ENCODE assay signal across 28 cellular contexts in the genomic region with DNA sequence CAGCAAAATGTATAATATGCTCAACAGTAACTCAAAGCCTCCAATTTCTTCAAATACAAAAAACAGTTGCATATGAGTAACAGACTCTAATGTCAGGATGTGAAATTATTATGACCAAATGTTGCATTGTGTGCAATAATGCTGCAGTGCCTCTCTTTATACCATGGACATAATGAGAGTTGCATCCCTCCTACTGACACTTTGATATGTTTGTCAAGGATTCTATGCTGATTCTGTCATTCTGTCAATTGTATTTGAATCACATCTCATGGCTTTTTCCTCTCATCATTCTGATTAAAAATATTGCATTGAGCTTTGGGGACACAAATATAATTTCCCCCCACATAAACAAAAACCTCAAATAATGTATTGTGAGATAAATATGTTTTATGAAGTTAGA.
"Had no signal": no experiment of that assay in that cellular context is flagged by ENCODE, and none has a peak within 500 bp of the region (broad histone marks: within the 10 kb centered on the region; RNA-seq: fewer than 3 reads in every experiment).

No MANE protein-coding gene starts in this region.

- H3K27ac ChIP-seq: stomach, suprapubic skin, thoracic aorta, thyroid gland, tibial artery, tibial nerve, transverse colon, upper lobe of left lung, upper lobe of right lung, uterus, vagina had no signal

- DNase-seq: stimulated activated CD4-positive, alpha-beta T cell treated with anti-CD3 and anti-CD28 coated beads, Interleukin-2, amount 100 ng/mL, for 48 hours; stimulated activated CD4-positive, alpha-beta T cell treated with anti-CD3 and anti-CD28 coated beads, Interleukin-4, amount 100 ng/mL, for 1 hour; stimulated activated CD4-positive, alpha-beta T cell treated with anti-CD3 and anti-CD28 coated beads, Interleukin-4, amount 100 ng/mL, for 24 hours; stimulated activated CD4-positive, alpha-beta T cell treated with anti-CD3 and anti-CD28 coated beads, Interleukin-4, amount 100 ng/mL, for 4 hours; stimulated activated CD8-positive, alpha-beta memory T cell treated with anti-CD3 and anti-CD28 coated beads, Interleukin-4, amount 100 ng/mL, for 48 hours; stimulated activated naive B cell treated with anti-CD40 and anti-IgM and Interleukin-4, amounts not matched to agents 10 μg/mL and 1 μg/mL and 100 μg/mL, for 72 hours; stimulated activated naive CD4-positive, alpha-beta T cell; stimulated activated naive CD4-positive, alpha-beta T cell treated with Interleukin-2 at 50 U/mL for 16 hours; stimulated activated naive CD8-positive, alpha-beta T cell treated with anti-CD3 and anti-CD28 coated beads, Interleukin-15, amount 100 ng/mL, for 72 hours; stimulated activated naive CD8-positive, alpha-beta T cell treated with anti-CD3 and anti-CD28 coated beads, Interleukin-15, Interleukin-2, amounts not matched to agents 100 U/mL and 50 U/mL, for 24 hours; stomach; substantia nigra; testis; thyroid gland; tibial artery; transverse colon; trophoblast cell; upper lobe of left lung; upper lobe of right lung; uterus had no signal

- ATAC-seq: stimulated activated memory B cell treated with anti-CD40 and anti-IgM and Interleukin-4, amounts not matched to agents 10 μg/mL and 1 μg/mL and 100 μg/mL, for 72 hours; stimulated activated naive B cell treated with anti-CD40 and anti-IgM and Interleukin-4, amounts not matched to agents 10 μg/mL and 1 μg/mL and 100 μg/mL, for 72 hours; stimulated activated naive CD8-positive, alpha-beta T cell treated with anti-CD3 and anti-CD28 coated beads, Interleukin-15, amount 100 ng/mL, for 72 hours; stimulated activated naive CD8-positive, alpha-beta T cell treated with anti-CD3 and anti-CD28 coated beads, Interleukin-15, Interleukin-2, amounts not matched to agents 100 U/mL and 50 U/mL, for 24 hours; upper lobe of right lung had no signal

- H3K27me3 ChIP-seq: stomach, suprapubic skin, testis, thyroid gland, tibial artery, tibial nerve, transverse colon, upper lobe of left lung, upper lobe of right lung, uterus, vagina had no signal

- H3K4me3 ChIP-seq: stomach, suprapubic skin, testis, thoracic aorta, thyroid gland, tibial artery, tibial nerve, transverse colon, upper lobe of left lung, upper lobe of right lung, uterus, vagina had no signal

- H3K4me1 Mint-ChIP-seq: stimulated activated effector memory CD8-positive, alpha-beta T cell treated with anti-CD3 and anti-CD28 coated beads, Interleukin-12 subunit alpha, Interleukin-12 subunit beta, amount 100 ng/mL, for 72 hours; stimulated activated memory B cell treated with anti-CD40 and anti-IgM and Interleukin-4, amounts not matched to agents 10 μg/mL and 1 μg/mL and 100 μg/mL, for 72 hours; stimulated activated naive B cell treated with anti-CD40 and anti-IgM and Interleukin-4, amounts not matched to agents 10 μg/mL and 1 μg/mL and 100 μg/mL, for 72 hours; stimulated activated naive CD8-positive, alpha-beta T cell treated with anti-CD3 and anti-CD28 coated beads, Interleukin-15, amount 100 ng/mL, for 72 hours had no signal

- H3K4me1 ChIP-seq: stomach, suprapubic skin, thyroid gland, tibial artery, tibial nerve, transverse colon, upper lobe of left lung, upper lobe of right lung, uterus, vagina had no signal

- H3K9me3 Mint-ChIP-seq: stimulated activated effector memory CD8-positive, alpha-beta T cell treated with anti-CD3 and anti-CD28 coated beads, Interleukin-12 subunit alpha, Interleukin-12 subunit beta, amount 100 ng/mL, for 72 hours; stimulated activated memory B cell treated with anti-CD40 and anti-IgM and Interleukin-4, amounts not matched to agents 10 μg/mL and 1 μg/mL and 100 μg/mL, for 72 hours; stimulated activated naive B cell treated with anti-CD40 and anti-IgM and Interleukin-4, amounts not matched to agents 10 μg/mL and 1 μg/mL and 100 μg/mL, for 72 hours; stimulated activated naive CD8-positive, alpha-beta T cell treated with anti-CD3 and anti-CD28 coated beads, Interleukin-15, amount 100 ng/mL, for 72 hours; stimulated activated naive CD8-positive, alpha-beta T cell treated with anti-CD3 and anti-CD28 coated beads, Interleukin-15, Interleukin-2, amounts not matched to agents 100 ng/mL and 50 ng/mL, for 24 hours; type B pancreatic cell had no signal

- H3K4me3 Mint-ChIP-seq: stimulated activated effector memory CD8-positive, alpha-beta T cell treated with anti-CD3 and anti-CD28 coated beads, Interleukin-12 subunit alpha, Interleukin-12 subunit beta, amount 100 ng/mL, for 72 hours; stimulated activated memory B cell treated with anti-CD40 and anti-IgM and Interleukin-4, amounts not matched to agents 10 μg/mL and 1 μg/mL and 100 μg/mL, for 72 hours; stimulated activated naive B cell treated with anti-CD40 and anti-IgM and Interleukin-4, amounts not matched to agents 10 μg/mL and 1 μg/mL and 100 μg/mL, for 72 hours; stimulated activated naive CD8-positive, alpha-beta T cell treated with anti-CD3 and anti-CD28 coated beads, Interleukin-15, amount 100 ng/mL, for 72 hours; stimulated activated naive CD8-positive, alpha-beta T cell treated with anti-CD3 and anti-CD28 coated beads, Interleukin-15, Interleukin-2, amounts not matched to agents 100 ng/mL and 50 ng/mL, for 24 hours; type B pancreatic cell had no signal

- H3K27ac Mint-ChIP-seq: stimulated activated effector memory CD8-positive, alpha-beta T cell treated with anti-CD3 and anti-CD28 coated beads, Interleukin-12 subunit alpha, Interleukin-12 subunit beta, amount 100 ng/mL, for 72 hours; stimulated activated memory B cell treated with anti-CD40 and anti-IgM and Interleukin-4, amounts not matched to agents 10 μg/mL and 1 μg/mL and 100 μg/mL, for 72 hours; stimulated activated naive B cell treated with anti-CD40 and anti-IgM and Interleukin-4, amounts not matched to agents 10 μg/mL and 1 μg/mL and 100 μg/mL, for 72 hours; stimulated activated naive CD8-positive, alpha-beta T cell treated with anti-CD3 and anti-CD28 coated beads, Interleukin-15, amount 100 ng/mL, for 72 hours; stimulated activated naive CD8-positive, alpha-beta T cell treated with anti-CD3 and anti-CD28 coated beads, Interleukin-15, Interleukin-2, amounts not matched to agents 100 ng/mL and 50 ng/mL, for 24 hours; type B pancreatic cell had no signal

- H3K36me3 ChIP-seq: stomach, suprapubic skin, thoracic aorta, thyroid gland, tibial artery, tibial nerve, transverse colon, upper lobe of left lung, upper lobe of right lung, uterus, vagina had no signal

- H3K27me3 Mint-ChIP-seq: stimulated activated memory B cell treated with anti-CD40 and anti-IgM and Interleukin-4, amounts not matched to agents 10 μg/mL and 1 μg/mL and 100 μg/mL, for 72 hours; stimulated activated naive B cell treated with anti-CD40 and anti-IgM and Interleukin-4, amounts not matched to agents 10 μg/mL and 1 μg/mL and 100 μg/mL, for 72 hours; stimulated activated naive CD8-positive, alpha-beta T cell treated with anti-CD3 and anti-CD28 coated beads, Interleukin-15, amount 100 ng/mL, for 72 hours; stimulated activated naive CD8-positive, alpha-beta T cell treated with anti-CD3 and anti-CD28 coated beads, Interleukin-15, Interleukin-2, amounts not matched to agents 100 ng/mL and 50 ng/mL, for 24 hours; type B pancreatic cell had no signal

- H3K36me3 Mint-ChIP-seq: stimulated activated effector memory CD8-positive, alpha-beta T cell treated with anti-CD3 and anti-CD28 coated beads, Interleukin-12 subunit alpha, Interleukin-12 subunit beta, amount 100 ng/mL, for 72 hours; stimulated activated memory B cell treated with anti-CD40 and anti-IgM and Interleukin-4, amounts not matched to agents 10 μg/mL and 1 μg/mL and 100 μg/mL, for 72 hours; stimulated activated naive B cell treated with anti-CD40 and anti-IgM and Interleukin-4, amounts not matched to agents 10 μg/mL and 1 μg/mL and 100 μg/mL, for 72 hours; type B pancreatic cell had no signal

- H3K9me3 ChIP-seq: stomach, suprapubic skin, testis, thoracic aorta, thyroid gland, tibial artery, tibial nerve, transverse colon, upper lobe of right lung, uterus, vagina had no signal
